8 cellular contexts compared by ENCODE assay signal in genomic region chr19:10760268-10760944, GRCh38. TPM values are rescaled to one million over a fixed set of nuclear protein-coding genes. Genes with fewer than 3 reads are reported as not detected.
DNase-seq lines count a peak whose midpoint lies in the region; ATAC-seq, FAIRE-seq and TF ChIP-seq lines count a peak whose summit lies in the region.

No MANE protein-coding gene starts in this region.

- peaks cover 0 to 36% of the 10 kb centered on the region in 2 donors for H3K36me3 ChIP-seq in left lung

- no peaks in the 10 kb centered on the region for H3K9me3 ChIP-seq in left lung

- no peaks in the 10 kb centered on the region for H3K27me3 ChIP-seq in left lung

- intact Hi-C loops in head of caudate nucleus (cut with DNase I) (no loop called here), left lung (cut with DNase I) (no loop called here)

- no peaks in the 10 kb centered on the region for H3K9me3 Mint-ChIP-seq in stimulated activated naive CD8-positive, alpha-beta T cell treated with anti-CD3 and anti-CD28 coated beads, Interleukin-15, amount 100 ng/mL, for 72 hours

- DNase-seq in EL (peak; percentile 49), head of caudate nucleus (peak in 30 of 42 donors; percentile 37 to 86 (median 67)), HTR-8/SVneo (ENCODE audit: insufficient read length, low spot score) (no peak), left lung (no peak), NCI-H146 treated with DMSO at 0.1 percent for 48 hours (lab: John Stamatoyannopoulos, UW; ENCODE audit: unreplicated experiment) (no peak)
- peak; percentile 10 to 24 for DNase-seq in activated CD4-positive, alpha-beta T cell treated with anti-CD3 and anti-CD28 coated beads for 24 hours (ENCODE audit: low read depth in 2 of 2)
- peak in 1 of 2 donors; percentile 25 for DNase-seq in stimulated activated naive CD8-positive, alpha-beta T cell treated with anti-CD3 and anti-CD28 coated beads, Interleukin-15, amount 100 ng/mL, for 72 hours

- ATAC-seq in HG03103 (IDR thresholded peaks at IDR 0.05; ENCODE audit: low read depth, unreplicated experiment): peak; percentile 27
- ATAC-seq in stimulated activated naive CD8-positive, alpha-beta T cell treated with anti-CD3 and anti-CD28 coated beads, Interleukin-15, amount 100 ng/mL, for 72 hours: peak; percentile 17
- no peak for ATAC-seq in left lung

- H3K27ac ChIP-seq in left lung: peak overlapping the region in 1 of 2 donors; percentile 89

- H3K27ac Mint-ChIP-seq in stimulated activated naive CD8-positive, alpha-beta T cell treated with anti-CD3 and anti-CD28 coated beads, Interleukin-15, amount 100 ng/mL, for 72 hours: peak overlapping the region; percentile 75 to 94

- no peak for FAIRE-seq in HTR-8/SVneo (lab: Jason Lieb, UNC)

- H3K4me1 ChIP-seq in left lung: peaks cover 11 to 94% of the 10 kb centered on the region in 2 donors

- no peaks in the 10 kb centered on the region for H3K27me3 Mint-ChIP-seq in stimulated activated naive CD8-positive, alpha-beta T cell treated with anti-CD3 and anti-CD28 coated beads, Interleukin-15, amount 100 ng/mL, for 72 hours

- TF ChIP-seq CTCF in left lung (IDR thresholded peaks at IDR 0.05): no peak

- peak overlapping the region; percentile 75 to 78 for H3K4me3 Mint-ChIP-seq in stimulated activated naive CD8-positive, alpha-beta T cell treated with anti-CD3 and anti-CD28 coated beads, Interleukin-15, amount 100 ng/mL, for 72 hours

- peaks cover 96% of the 10 kb centered on the region for H3K4me1 Mint-ChIP-seq in stimulated activated naive CD8-positive, alpha-beta T cell treated with anti-CD3 and anti-CD28 coated beads, Interleukin-15, amount 100 ng/mL, for 72 hours

- H3K4me3 ChIP-seq in left lung: peak overlapping the region in 1 of 2 donors; percentile 0

RNA-seq across cellular contexts. Expression of gene DNM2, which starts 42.5 kb away (rescaled TPM):
- 100 to 1,000 TPM; 195 to 268 TPM for total RNA-seq in left lung

RNA-seq across cellular contexts. Expression of gene QTRT1, which starts 59.2 kb away (rescaled TPM):
- 10 to 100 TPM; 29.0 to 40.9 TPM for total RNA-seq in left lung

Comparison
In these comparisons a context has a peak if more than half of its experiments do, and no peak if none do; other contexts are left out.
1. DNase-seq: peak in EL (single experiment), activated CD4-positive, alpha-beta T cell treated with anti-CD3 and anti-CD28 coated beads for 24 hours (2 of 2) and head of caudate nucleus (30 of 42); none in HTR-8/SVneo (single experiment), left lung (0 of 2) and NCI-H146 treated with DMSO at 0.1 percent for 48 hours (single experiment).